In genomic region chr1:109620890-109621289, GRCh38 we compare ENCODE assay signal across 8 cellular contexts. TPM values are rescaled to one million over a fixed set of nuclear protein-coding genes. Genes with fewer than 3 reads are reported as not detected.
DNase-seq lines count a peak whose midpoint lies in the region; ATAC-seq and TF ChIP-seq lines count a peak whose summit lies in the region.

No MANE protein-coding gene starts in this region.

- peak overlapping the region; percentile 76 for H3K27ac ChIP-seq in cingulate gyrus (ENCODE audit: low read depth, low read length)

- peak overlapping the region; percentile 83 for H3K4me3 ChIP-seq in BJ (ENCODE audit: low read depth, low read length)

- no peaks in the 10 kb centered on the region for H3K27me3 ChIP-seq in BJ (ENCODE audit: control insufficient read depth, insufficient read depth, low read length)

- DNase-seq in BJ (ENCODE audit: low read depth) (peak; percentile 71), NCI-H524 (lab: John Stamatoyannopoulos, UW) (peak; percentile 92 to 93), left kidney (ENCODE audit: low read depth, low spot score) (peak; percentile 98)
- DNase-seq in activated CD4-positive, alpha-beta T cell treated with anti-CD3 and anti-CD28 coated beads for 48 hours, result peak; percentile 99
- peak; percentile 92 to 98 for DNase-seq in stimulated activated CD4-positive, alpha-beta T cell treated with anti-CD3 and anti-CD28 coated beads, Interleukin-1b, Interleukin-23, amount 100 ng/mL, for 4 hours (ENCODE audit: low read depth in 2 of 2)

- H3K36me3 ChIP-seq in BJ (ENCODE audit: control insufficient read depth, insufficient read depth, low read length), result peaks cover 1% of the 10 kb centered on the region; the same call in 1 of the 2 replicates

- peak; percentile 68 for ATAC-seq in GM19328 (IDR thresholded peaks at IDR 0.05; ENCODE audit: unreplicated experiment)
- peak; percentile 64 for ATAC-seq in HG03460 (IDR thresholded peaks at IDR 0.05; ENCODE audit: unreplicated experiment)

- POLR2A ChIA-PET in BJ (lab: Charles Lee), result interaction anchor here (0.8 kb wide), 1 partner anchor 72 kb away, joined by 6 read pairs; the partner anchor contains the start of gene GNAI3

- no peak for TF ChIP-seq CTCF in BJ (IDR thresholded peaks at IDR 0.05; ENCODE audit: insufficient read depth, low read depth, low read length)

- CTCF ChIA-PET in BJ (lab: Yijun Ruan, JAX), result interaction anchor here (1.0 to 13.3 kb wide), 5 partner anchors 17 to 153 kb away, joined by 3 to 153 read pairs (median 5); partner anchors contain the start of gene GNAI3

RNA-seq across cellular contexts. Expression of gene AMPD2, which starts 1.3 kb away (rescaled TPM):
- polyA plus RNA-seq in BJ (2011; rRNA removed), result 43.1 and 86.9 TPM in 2 replicates
- polyA minus RNA-seq in BJ (2011; rRNA and poly(A)+ RNA removed), result 65.6 and 102 TPM in 2 replicates

RNA-seq across cellular contexts. Expression of gene GNAT2, which starts 1.5 kb away (rescaled TPM):
- polyA plus RNA-seq in BJ (2011; rRNA removed), result 0.09 and 0.15 TPM in 2 replicates
- polyA minus RNA-seq in BJ (2011; rRNA and poly(A)+ RNA removed), result not detected in 2 replicates

RNA-seq across cellular contexts. Expression of gene GSTM4, which starts 35.0 kb away (rescaled TPM):
- polyA plus RNA-seq in BJ (2011; rRNA removed), result 28.4 and 28.5 TPM in 2 replicates
- polyA minus RNA-seq in BJ (2011; rRNA and poly(A)+ RNA removed), result 13.6 and 14.1 TPM in 2 replicates

RNA-seq across cellular contexts. Expression of gene GSTM2, which starts 47.0 kb away (rescaled TPM):
- polyA plus RNA-seq in BJ (2011; rRNA removed), result 49.0 and 62.3 TPM in 2 replicates
- polyA minus RNA-seq in BJ (2011; rRNA and poly(A)+ RNA removed), result 16.3 and 26.2 TPM in 2 replicates

Comparison
In these comparisons a context has a peak if more than half of its experiments do, and no peak if none do; other contexts are left out.
1. Peak in every context shown above with its lines: DNase-seq, ATAC-seq, H3K4me3 ChIP-seq and H3K27ac ChIP-seq.